10 cellular contexts compared by ENCODE assay signal in the genomic region with DNA sequence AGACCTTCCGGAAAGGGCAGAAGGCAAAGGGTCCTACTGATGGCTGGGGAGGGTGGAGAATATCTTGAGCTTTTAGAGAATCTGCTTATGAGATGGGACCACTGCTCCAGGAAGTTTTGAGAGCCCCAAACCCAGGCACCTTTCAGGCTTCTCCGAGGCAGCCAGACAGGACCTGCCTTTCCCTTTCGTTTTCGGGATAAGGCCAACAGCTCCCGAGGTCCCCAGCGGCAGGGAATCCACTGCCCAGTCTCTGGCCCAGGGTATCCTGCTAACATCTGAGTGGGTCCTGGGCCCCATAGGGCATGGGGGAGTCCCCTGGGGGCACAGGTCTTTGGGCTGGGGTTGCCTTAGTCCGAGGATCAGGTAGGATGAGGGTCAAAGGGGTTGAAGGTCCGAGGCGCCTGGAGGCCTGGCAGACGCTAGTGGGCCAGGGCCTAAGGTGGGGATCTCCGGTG. TPM values are rescaled to one million over a fixed set of nuclear protein-coding genes. Genes with fewer than 3 reads are reported as not detected.
DNase-seq lines count a peak whose midpoint lies in the region; ATAC-seq, FAIRE-seq and TF ChIP-seq lines count a peak whose summit lies in the region.
"Had no signal": no experiment of that assay in that cellular context is flagged by ENCODE, and none has a peak within 500 bp of the region (broad histone marks: within the 10 kb centered on the region; RNA-seq: fewer than 3 reads in every experiment).

No MANE protein-coding gene starts in this region.

- H3K27ac ChIP-seq in iPS-18a (ENCODE audit: low read length) (no peak overlapping the region), small intestine (ENCODE audit: low read depth in 1 of 2, low read length in 1 of 2) (peak overlapping the region; percentile 6 to 59), brain microvascular endothelial cell (no peak overlapping the region)
- H3K27ac ChIP-seq: foreskin keratinocyte had no signal

- no peaks in the 10 kb centered on the region for H3K36me3 ChIP-seq in iPS-18a (ENCODE audit: control insufficient read depth, low read depth, low read length)
- H3K36me3 ChIP-seq in small intestine (ENCODE audit: control insufficient read depth in 2 of 2, insufficient read depth in 2 of 2, low read length in 2 of 2): peaks cover 3% of the 10 kb centered on the region in 2 donors
- no peaks in the 10 kb centered on the region for H3K36me3 ChIP-seq in brain microvascular endothelial cell (replicated peaks)

- H3K27me3 Mint-ChIP-seq in activated CD8-positive, alpha-beta T cell treated with anti-CD3 and anti-CD28 coated beads, Interleukin-2, amount 10 ng/mL, durations not matched to agents 7 days and 5 days (ENCODE audit: low read depth): peaks cover 73% of the 10 kb centered on the region

- H3K36me3 Mint-ChIP-seq in activated CD8-positive, alpha-beta T cell treated with anti-CD3 and anti-CD28 coated beads, Interleukin-2, amount 10 ng/mL, durations not matched to agents 7 days and 5 days (ENCODE audit: low read depth): peaks cover 12% of the 10 kb centered on the region

- H3K4me1 Mint-ChIP-seq in activated CD8-positive, alpha-beta T cell treated with anti-CD3 and anti-CD28 coated beads, Interleukin-2, amount 10 ng/mL, durations not matched to agents 7 days and 5 days (ENCODE audit: low read depth): peaks cover 35% of the 10 kb centered on the region

- in situ Hi-C loops in brain microvascular endothelial cell (cut with HindIII; ENCODE audit: low pct_ligation_motif_present, low sequenced_read_pairs): no loop called here

- H3K4me3 ChIP-seq in iPS-18a (ENCODE audit: low read length) (peak overlapping the region; percentile 40), small intestine (ENCODE audit: low read depth in 1 of 2, low read length in 2 of 2) (peak overlapping the region in 1 of 2 donors; percentile 62), brain microvascular endothelial cell (ENCODE audit: low read depth, low read length) (no peak overlapping the region)

- TF ChIP-seq CTCF in brain microvascular endothelial cell (IDR thresholded peaks at IDR 0.05; ENCODE audit: low read depth, low read length, missing control alignments): no peak

- no peak for ATAC-seq in activated CD8-positive, alpha-beta T cell treated with anti-CD3 and anti-CD28 coated beads, Interleukin-2, amount 10 ng/mL, durations not matched to agents 7 days and 5 days
- ATAC-seq in GM21619 (IDR thresholded peaks at IDR 0.05; ENCODE audit: unreplicated experiment) (no peak), HG03439 (IDR thresholded peaks at IDR 0.05; ENCODE audit: unreplicated experiment) (no peak), HG02981 (IDR thresholded peaks at IDR 0.05; ENCODE audit: unreplicated experiment) (no peak)
- ATAC-seq: foreskin keratinocyte had no signal

- H3K4me3 Mint-ChIP-seq in activated CD8-positive, alpha-beta T cell treated with anti-CD3 and anti-CD28 coated beads, Interleukin-2, amount 10 ng/mL, durations not matched to agents 7 days and 5 days: peak overlapping the region; percentile 49

- POLR2A ChIA-PET in activated CD8-positive, alpha-beta T cell treated with anti-CD3 and anti-CD28 coated beads, Interleukin-2, amount 10 ng/mL, durations not matched to agents 7 days and 5 days (lab: Charles Lee): no interaction called here

- WGBS in small intestine, 3 donors: 14 to 24% (median 24%) methylated on average over 11 of the region's 11 CpGs

- no peak overlapping the region for H3K9ac ChIP-seq in iPS-18a (ENCODE audit: low read length)

- H3K4me1 ChIP-seq in iPS-18a (ENCODE audit: control insufficient read depth, low read depth, low read length): peaks cover 5% of the 10 kb centered on the region
- peaks cover 0 to 3% of the 10 kb centered on the region in 2 donors for H3K4me1 ChIP-seq in small intestine (ENCODE audit: control insufficient read depth in 2 of 2, insufficient read depth in 1 of 2, low read depth in 1 of 2, low read length in 1 of 2)
- H3K4me1 ChIP-seq: foreskin keratinocyte had no signal

- no peaks in the 10 kb centered on the region for H3K9me3 ChIP-seq in iPS-18a (ENCODE audit: control insufficient read depth, low read depth, low read length)
- H3K9me3 ChIP-seq in small intestine (ENCODE audit: control insufficient read depth, low read depth): no peaks in the 10 kb centered on the region

- CTCF ChIA-PET in activated CD8-positive, alpha-beta T cell treated with anti-CD3 and anti-CD28 coated beads, Interleukin-2, amount 10 ng/mL, durations not matched to agents 7 days and 5 days (lab: Charles Lee): no interaction called here

- FAIRE-seq in small intestine (lab: Jason Lieb, UNC): no peak

- peaks cover 99% of the 10 kb centered on the region for H3K27me3 ChIP-seq in iPS-18a (ENCODE audit: control insufficient read depth, insufficient read depth, low read length)
- H3K27me3 ChIP-seq in small intestine (ENCODE audit: control insufficient read depth in 2 of 2, insufficient read depth in 2 of 2, low read length in 2 of 2): peaks cover 0 to 15% of the 10 kb centered on the region in 2 donors
- peaks cover 86% of the 10 kb centered on the region for H3K27me3 ChIP-seq in brain microvascular endothelial cell (replicated peaks)

- peak; percentile 46 for DNase-seq in HCEC 1CT
- no peak for DNase-seq in activated CD8-positive, alpha-beta T cell treated with anti-CD3 and anti-CD28 coated beads, Interleukin-2, amount 10 ng/mL, durations not matched to agents 7 days and 5 days
- DNase-seq in small intestine: peak; percentile 61
- DNase-seq in brain microvascular endothelial cell: no peak
- DNase-seq: NCI-H446 treated with DMSO at 0.1 percent for 48 hours had no signal

- no peaks in the 10 kb centered on the region for H3K9me3 Mint-ChIP-seq in activated CD8-positive, alpha-beta T cell treated with anti-CD3 and anti-CD28 coated beads, Interleukin-2, amount 10 ng/mL, durations not matched to agents 7 days and 5 days (ENCODE audit: insufficient read depth)

- H3K27ac Mint-ChIP-seq in activated CD8-positive, alpha-beta T cell treated with anti-CD3 and anti-CD28 coated beads, Interleukin-2, amount 10 ng/mL, durations not matched to agents 7 days and 5 days: no peak overlapping the region

RNA-seq across cellular contexts. Expression of gene PITX1, which starts 3.3 kb away (rescaled TPM):
- not detected for total RNA-seq in activated CD8-positive, alpha-beta T cell treated with anti-CD3 and anti-CD28 coated beads, Interleukin-2, amount 10 ng/mL, durations not matched to agents 7 days and 5 days
- 10 to 100 TPM in 2 of 3 donors, 1 to 10 TPM in 1; 5.4 to 30.0 (median 12.2) TPM for polyA plus RNA-seq in small intestine

Comparison
In these comparisons a context has a peak if more than half of its experiments do, and no peak if none do; other contexts are left out.
1. DNase-seq: peak in HCEC 1CT (single experiment) and small intestine (single experiment); none in activated CD8-positive, alpha-beta T cell treated with anti-CD3 and anti-CD28 coated beads, Interleukin-2, amount 10 ng/mL, durations not matched to agents 7 days and 5 days (single experiment) and brain microvascular endothelial cell (single experiment).
2. H3K27ac ChIP-seq: peak in small intestine (2 of 2); none in iPS-18a (single experiment) and brain microvascular endothelial cell (single experiment).